In genomic region chr15:63015618-63016017, GRCh38 we compare ENCODE assay signal across 13 cellular contexts. TPM values are rescaled to one million over a fixed set of nuclear protein-coding genes. Genes with fewer than 3 reads are reported as not detected.
DNase-seq lines count a peak whose midpoint lies in the region; ATAC-seq and TF ChIP-seq lines count a peak whose summit lies in the region.
"Had no signal": no experiment of that assay in that cellular context is flagged by ENCODE, and none has a peak within 500 bp of the region (broad histone marks: within the 10 kb centered on the region; RNA-seq: fewer than 3 reads in every experiment).

No MANE protein-coding gene starts in this region.

- no peaks in the 10 kb centered on the region for H3K9me2 ChIP-seq in MM.1S (replicated peaks; ENCODE audit: insufficient read depth, low read length)

- no peaks in the 10 kb centered on the region for H3K79me2 ChIP-seq in MM.1S (ENCODE audit: low read length)

- intact Hi-C loops in mucosa of descending colon (cut with DNase I, micrococcal nuclease), result no loop called here

- H3K9ac ChIP-seq in MM.1S (ENCODE audit: low read length), result no peak overlapping the region

- H3K27me3 ChIP-seq in MG63 (no peaks in the 10 kb centered on the region), MM.1S (replicated peaks; ENCODE audit: insufficient read depth, low read length) (no peaks in the 10 kb centered on the region)
- H3K27me3 ChIP-seq: upper lobe of left lung had no signal

- no peak overlapping the region for H2AFZ ChIP-seq in MM.1S (ENCODE audit: low read length)

- ATAC-seq in mucosa of descending colon, result peak; percentile 51
- ATAC-seq in HG03439 (IDR thresholded peaks at IDR 0.05; ENCODE audit: unreplicated experiment), result no peak
- ATAC-seq: activated naive CD8-positive, alpha-beta T cell treated with anti-CD3 and anti-CD28 coated beads, Interleukin-2, amount 50 U/mL, for 24 hours; T-helper 17 cell had no signal

- TF ChIP-seq CTCF in AG09319 (IDR thresholded peaks at IDR 0.05; ENCODE audit: low read depth, low read length) (no peak), epithelial cell of proximal tubule (conservative IDR thresholded peaks at IDR 0.05; ENCODE audit: low read depth, low read length) (no peak), mucosa of descending colon (IDR thresholded peaks at IDR 0.05) (no peak), MM.1S (IDR thresholded peaks at IDR 0.05; ENCODE audit: low read length) (no peak)

- H3K4me3 ChIP-seq in MG63, result no peak overlapping the region
- H3K4me3 ChIP-seq in epithelial cell of proximal tubule (ENCODE audit: low read depth, low read length), result no peak overlapping the region
- no peak overlapping the region for H3K4me3 ChIP-seq in mucosa of descending colon
- no peak overlapping the region for H3K4me3 ChIP-seq in MM.1S (ENCODE audit: low read length)
- H3K4me3 ChIP-seq: upper lobe of left lung had no signal

- H3K27ac ChIP-seq in MM.1S (ENCODE audit: low read length), result no peak overlapping the region

- H3K4me1 ChIP-seq in mucosa of descending colon (ENCODE audit: low read depth) (no peaks in the 10 kb centered on the region), MM.1S (ENCODE audit: low read length) (no peaks in the 10 kb centered on the region)

- no peaks in the 10 kb centered on the region for H3F3A ChIP-seq in MM.1S (ENCODE audit: insufficient read depth, low read length)

- H3K36me3 ChIP-seq in MG63 (no peaks in the 10 kb centered on the region), mucosa of descending colon (ENCODE audit: low read depth) (no peaks in the 10 kb centered on the region), MM.1S (replicated peaks; ENCODE audit: insufficient read depth, low read length) (no peaks in the 10 kb centered on the region)
- H3K36me3 ChIP-seq: upper lobe of left lung had no signal

- H3K9me3 ChIP-seq in MG63 (no peaks in the 10 kb centered on the region), mucosa of descending colon (no peaks in the 10 kb centered on the region), MM.1S (replicated peaks; ENCODE audit: insufficient read depth, low read length) (no peaks in the 10 kb centered on the region)
- H3K9me3 ChIP-seq: upper lobe of left lung had no signal

- DNase-seq in AG09319 (ENCODE audit: extremely low read depth, low read depth) (peak; percentile 31), MG63 (peak; percentile 87), epithelial cell of proximal tubule (ENCODE audit: low read depth) (peak; percentile 73), mucosa of descending colon (no peak), NCI-H1694 (lab: John Stamatoyannopoulos, UW) (no peak), MM.1S (no peak)
- DNase-seq in stimulated activated CD4-positive, alpha-beta T cell treated with anti-CD3 and anti-CD28 coated beads, Interleukin-4, amount 100 ng/mL, for 4 hours, result no peak
- DNase-seq: activated naive CD8-positive, alpha-beta T cell treated with anti-CD3 and anti-CD28 coated beads, Interleukin-2, amount 50 U/mL, for 24 hours; DND-41; NCI-H1930; T-helper 17 cell had no signal

- H3K4me2 ChIP-seq in MM.1S (ENCODE audit: low read depth, low read length), result no peak overlapping the region

- H4K20me1 ChIP-seq in MM.1S (ENCODE audit: insufficient read depth, low read length), result no peaks in the 10 kb centered on the region

RNA-seq across cellular contexts. Expression of gene TPM1, which starts 26.9 kb away (rescaled TPM):
- total RNA-seq in MG63 (2014; rRNA removed; shearing (Covaris generic); ENCODE audit: low replicate concordance), result 441 and 711 TPM in 2 replicates
- 887 and 925 TPM in 2 replicates for total RNA-seq in epithelial cell of proximal tubule
- total RNA-seq in mucosa of descending colon, result 1,000 to 10,000 TPM in 1 of 3 donors, 100 to 1,000 TPM in 2; 613 to 1,704 (median 696) TPM

Comparison
In these comparisons a context has a peak if more than half of its experiments do, and no peak if none do; other contexts are left out.
1. DNase-seq: peak in AG09319 (single experiment), MG63 (single experiment) and epithelial cell of proximal tubule (single experiment); none in mucosa of descending colon (0 of 3), stimulated activated CD4-positive, alpha-beta T cell treated with anti-CD3 and anti-CD28 coated beads, Interleukin-4, amount 100 ng/mL, for 4 hours (0 of 2), NCI-H1694 (single experiment) and MM.1S (single experiment).